Comparison of ENCODE assay signal across 8 cellular contexts in the genomic region with DNA sequence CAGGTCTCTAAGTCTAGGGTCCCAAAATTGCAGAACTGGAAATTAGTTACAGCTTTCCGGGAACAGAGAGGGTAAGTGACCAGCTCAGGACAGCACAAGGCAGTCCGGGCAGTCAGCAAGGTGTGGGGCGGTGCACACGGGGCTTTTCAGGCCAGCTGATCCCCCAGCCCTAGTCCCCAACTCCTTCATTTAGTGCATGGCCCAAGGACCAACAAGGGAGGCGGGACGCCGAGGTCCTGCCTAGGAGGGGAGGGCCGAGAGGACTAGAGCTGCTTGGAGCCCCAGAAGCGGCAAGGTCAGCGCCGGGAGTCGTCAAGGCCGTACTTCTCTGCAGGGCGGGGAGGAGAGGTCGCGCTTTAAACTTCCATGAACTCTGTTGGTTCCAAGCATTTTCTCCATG. TPM values are rescaled to one million over a fixed set of nuclear protein-coding genes. Genes with fewer than 3 reads are reported as not detected.
DNase-seq lines count a peak whose midpoint lies in the region; ATAC-seq lines count a peak whose summit lies in the region.

No MANE protein-coding gene starts in this region.

- no peak overlapping the region for H2BK5ac ChIP-seq in mesendoderm (ENCODE audit: low read length)

- no peaks in the 10 kb centered on the region for H3K79me2 ChIP-seq in mesendoderm (ENCODE audit: control insufficient read depth, insufficient read depth, low read length)

- no peak overlapping the region for H3K23ac ChIP-seq in mesendoderm (ENCODE audit: low read length)

- intact Hi-C loops in Right ventricle myocardium inferior (cut with DNase I) = loop anchor here (2.0 to 5.0 kb wide), 2 partner anchors 53 to 65 kb away; no protein-coding TSS in a partner anchor
- intact Hi-C loops in cardiac septum (cut with DNase I) = loop anchor here (5.0 kb wide), 2 partner anchors 48 to 68 kb away; no protein-coding TSS in a partner anchor

- H4K8ac ChIP-seq in mesendoderm (ENCODE audit: low read depth, low read length) = no peak overlapping the region

- H3K4ac ChIP-seq in mesendoderm (ENCODE audit: low read depth, low read length) = no peak overlapping the region

- ATAC-seq in Right ventricle myocardium inferior = no peak

- no peak overlapping the region for H3K27ac ChIP-seq in mesendoderm (ENCODE audit: low read depth, low read length)

- no peak overlapping the region for H2BK120ac ChIP-seq in mesendoderm (ENCODE audit: low read depth, low read length)

- peaks cover 5% of the 10 kb centered on the region for H3K4me1 ChIP-seq in mesendoderm (ENCODE audit: control insufficient read depth, low read depth, low read length)

- peak overlapping the region; percentile 52 for H3K56ac ChIP-seq in mesendoderm (ENCODE audit: low read length)

- H2BK15ac ChIP-seq in mesendoderm (replicated peaks; ENCODE audit: low read depth) = no peak overlapping the region

- H3K9ac ChIP-seq in mesendoderm (ENCODE audit: low read length) = peak overlapping the region; percentile 35

- H4K5ac ChIP-seq in mesendoderm (ENCODE audit: low read length) = no peak overlapping the region

- DNase-seq in Right ventricle myocardium inferior (ENCODE audit: missing footprints) (peak; percentile 72), cardiac septum (ENCODE audit: low spot score) (no peak), cerebellar cortex (ENCODE audit: low spot score) (peak; percentile 13), mesendoderm (peak; percentile 58), NCI-H1092 (lab: John Stamatoyannopoulos, UW) (no peak), NCI-H1092 treated with DMSO at 0.1 percent for 48 hours (lab: John Stamatoyannopoulos, UW) (no peak), NCI-H526 (lab: John Stamatoyannopoulos, UW) (no peak)
- no peak for DNase-seq in stimulated activated CD4-positive, alpha-beta T cell treated with anti-CD3 and anti-CD28 coated beads, Interleukin-2, amount 100 ng/mL, for 24 hours

- no peak overlapping the region for H3K4me3 ChIP-seq in mesendoderm (ENCODE audit: low read length)

- H3K4me2 ChIP-seq in mesendoderm (ENCODE audit: low read length) = peak overlapping the region; percentile 5

- H3K18ac ChIP-seq in mesendoderm (ENCODE audit: low read length) = no peak overlapping the region

- peaks cover 1% of the 10 kb centered on the region for H3K79me1 ChIP-seq in mesendoderm (ENCODE audit: low read length)

- no peaks in the 10 kb centered on the region for H3K36me3 ChIP-seq in mesendoderm (ENCODE audit: control insufficient read depth, insufficient read depth, low read length)

- WGBS in mesendoderm (ENCODE audit: extremely low coverage, insufficient coverage, low lambda C conversion rate) = no CpG with 5 or more reads among the region's 16 CpGs

- H3K27me3 ChIP-seq in mesendoderm (ENCODE audit: insufficient read depth, low read length, poor library complexity) = peaks cover 5% of the 10 kb centered on the region

- no peak overlapping the region for H2AK5ac ChIP-seq in mesendoderm (ENCODE audit: low read length)

RNA-seq across cellular contexts. Expression of a gene that starts 2.0 kb away (rescaled TPM):
- total RNA-seq in Right ventricle myocardium inferior (12.2 TPM), cardiac septum (28.2 TPM)
- 2.6 TPM for polyA plus RNA-seq in mesendoderm (2013, experiment 1 of 2)
- polyA plus RNA-seq in mesendoderm (2013, experiment 2 of 2) = 2.6 TPM

Comparison
In these comparisons a context has a peak if more than half of its experiments do, and no peak if none do; other contexts are left out.
1. DNase-seq: peak in Right ventricle myocardium inferior (single experiment), cerebellar cortex (single experiment) and mesendoderm (single experiment); none in cardiac septum (single experiment), NCI-H1092 (single experiment), NCI-H1092 treated with DMSO at 0.1 percent for 48 hours (single experiment), stimulated activated CD4-positive, alpha-beta T cell treated with anti-CD3 and anti-CD28 coated beads, Interleukin-2, amount 100 ng/mL, for 24 hours (0 of 2) and NCI-H526 (0 of 2).